Comparison of ENCODE assay signal across 19 cellular contexts in genomic region chr1:109454497-109455133, GRCh38. TPM values are rescaled to one million over a fixed set of nuclear protein-coding genes. Genes with fewer than 3 reads are reported as not detected.
DNase-seq lines count a peak whose midpoint lies in the region; TF ChIP-seq lines count a peak whose summit lies in the region.
"Had no signal": no experiment of that assay in that cellular context is flagged by ENCODE, and none has a peak within 500 bp of the region (broad histone marks: within the 10 kb centered on the region; RNA-seq: fewer than 3 reads in every experiment).

No MANE protein-coding gene starts in this region.

- H3K27ac ChIP-seq in HEK293 (ENCODE audit: extremely low read depth, low read depth, low read length), result no peak overlapping the region
- H3K27ac ChIP-seq in OCI-LY7 (ENCODE audit: low read depth, low read length, poor library complexity, severe bottlenecking), result no peak overlapping the region
- H3K27ac ChIP-seq: A549 had no signal

- no peaks in the 10 kb centered on the region for H4K20me1 ChIP-seq in OCI-LY7 (ENCODE audit: insufficient read depth, low read length)

- POLR2A ChIA-PET in HEK293 (lab: Yijun Ruan, JAX), result no interaction called here
- POLR2A ChIA-PET in OCI-LY7 (lab: Charles Lee), result no interaction called here

- TF ChIP-seq CTCF in HEK293 (tag by site-specific recombination; IDR thresholded peaks at IDR 0.05), result no peak
- TF ChIP-seq CTCF in OCI-LY7 (conservative IDR thresholded peaks at IDR 0.05; ENCODE audit: low read length), result no peak
- TF ChIP-seq CTCF in astrocyte of the spinal cord (IDR thresholded peaks at IDR 0.05; ENCODE audit: low read depth, low read length), result no peak
- no peak for TF ChIP-seq CTCF in fibroblast of mammary gland (conservative IDR thresholded peaks at IDR 0.05; ENCODE audit: control insufficient read depth, insufficient read depth, low read depth, low read length)

- no TSS peak for BruUV-seq in OCI-LY7 (replicated peaks; lab: Mats Ljungman, UMichigan)

- intact Hi-C loops in OCI-LY7 (cut with micrococcal nuclease; ENCODE audit: unreplicated experiment), result no loop called here

- no peaks in the 10 kb centered on the region for H3K36me3 ChIP-seq in HEK293 (ENCODE audit: control insufficient read depth in 2 of 2, insufficient read depth in 1 of 2, low read length in 2 of 2)
- H3K36me3 ChIP-seq in OCI-LY7 (ENCODE audit: insufficient read depth, low read length), result no peaks in the 10 kb centered on the region
- H3K36me3 ChIP-seq: HAP-1 had no signal

- no peaks in the 10 kb centered on the region for H3K4me1 ChIP-seq in HEK293 (ENCODE audit: control insufficient read depth, insufficient read depth, low read length)
- H3K4me1 ChIP-seq in OCI-LY7 (ENCODE audit: insufficient read depth, low read length, poor library complexity, severe bottlenecking), result no peaks in the 10 kb centered on the region
- H3K4me1 ChIP-seq: A549, HAP-1 had no signal

- no peak overlapping the region for H3K4me3 ChIP-seq in HEK293 (ENCODE audit: low read depth, low read length)
- no peak overlapping the region for H3K4me3 ChIP-seq in OCI-LY7 (ENCODE audit: low read depth, low read length, poor library complexity, severe bottlenecking)
- H3K4me3 ChIP-seq in astrocyte of the spinal cord (ENCODE audit: low read depth, low read length), result no peak overlapping the region
- H3K4me3 ChIP-seq in fibroblast of mammary gland (ENCODE audit: control insufficient read depth, low read depth, low read length), result no peak overlapping the region
- H3K4me3 ChIP-seq: A549, GM23338, HAP-1 had no signal

- in situ Hi-C loops in astrocyte of the spinal cord (cut with HindIII; ENCODE audit: low sequenced_read_pairs), result no loop called here

- H2AFZ ChIP-seq in OCI-LY7 (ENCODE audit: low read length), result no peak overlapping the region
- H2AFZ ChIP-seq: GM23338 had no signal

- no peaks in the 10 kb centered on the region for H3K79me2 ChIP-seq in OCI-LY7 (ENCODE audit: insufficient read depth, low read depth, low read length)

- CTCF ChIA-PET in HEK293 (lab: Yijun Ruan, JAX), result interaction anchor here (0.8 to 1.3 kb wide), 2 partner anchors 9 to 36 kb away, joined by 3 read pairs; no protein-coding TSS in a partner anchor
- CTCF ChIA-PET in OCI-LY7 (lab: Charles Lee; ENCODE audit: unreplicated experiment), result no interaction called here

- DNase-seq in OCI-LY7 (ENCODE audit: low spot score), result peak; percentile 19
- DNase-seq in astrocyte of the spinal cord (ENCODE audit: low read depth, low spot score), result peak; percentile 6
- peak; percentile 10 for DNase-seq in fibroblast of mammary gland (ENCODE audit: low read depth)
- DNase-seq in AG20443 (ENCODE audit: low spot score), result no peak
- no peak for DNase-seq in NCI-H510A treated with DMSO at 0.1 percent for 48 hours (lab: John Stamatoyannopoulos, UW)
- DNase-seq in mucosa of gallbladder (ENCODE audit: low spot score), result no peak
- DNase-seq: 8988T; ACHN; C1 segment of cervical spinal cord; Calu3; CD4-positive, alpha-beta memory T cell; COR-L47; DMS79; GF-D8 had no signal

- H3K9me3 ChIP-seq in HEK293 (ENCODE audit: control insufficient read depth, insufficient read depth, low read depth, low read length) (no peaks in the 10 kb centered on the region), OCI-LY7 (ENCODE audit: low read length) (peaks cover 28% of the 10 kb centered on the region)
- H3K9me3 ChIP-seq: A549, HAP-1 had no signal

- no peak overlapping the region for H3K4me2 ChIP-seq in OCI-LY7 (ENCODE audit: low read length)
- H3K4me2 ChIP-seq: A549, GM23338 had no signal

- no peaks in the 10 kb centered on the region for H3K9me2 ChIP-seq in OCI-LY7 (ENCODE audit: insufficient read depth, low read length)

TF ChIP-seq in HEK293, 187 proteins besides CTCF, POLR2A, EP300 and RAD21:
- TF ChIP-seq TRIM28 (IDR thresholded peaks at IDR 0.05; ENCODE audit: borderline replicate concordance, low read length), result peak; percentile 93
- peak; percentile 100 for TF ChIP-seq SETDB1 (IDR thresholded peaks at IDR 0.05; ENCODE audit: insufficient read length, low read length)
- peak; percentile 49; the same call in 1 of the 2 replicates for TF ChIP-seq ZNF26 (tag by site-specific recombination; IDR thresholded peaks at IDR 0.05)
- 0 out of 2 replicates have a peak, but pooled peaks have one; percentile 20 for TF ChIP-seq ZNF184 (tag by site-specific recombination; IDR thresholded peaks at IDR 0.05)
- no peak for TF ChIP-seq PRDM1 (tag by site-specific recombination; IDR thresholded peaks at IDR 0.05)
- no peak for TF ChIP-seq ZBTB8A (tag by site-specific recombination; IDR thresholded peaks at IDR 0.05)
- TF ChIP-seq ZNF626 (tag by site-specific recombination; IDR thresholded peaks at IDR 0.05), result peak; percentile 79; the same call in 1 of the 2 replicates

RNA-seq across cellular contexts. Expression of gene SYPL2, which starts 11.7 kb away (rescaled TPM):
- not detected in 2 replicates for total RNA-seq in OCI-LY7 (2014; rRNA removed; shearing (Covaris generic))
- not detected in 2 replicates for total RNA-seq in OCI-LY7 (2022)
- total RNA-seq in mucosa of gallbladder, result 3.1 TPM
- total RNA-seq: Calu3; CD4-positive, alpha-beta memory T cell; G401 had no signal

RNA-seq across cellular contexts. Expression of gene PSMA5, which starts 28.4 kb away (rescaled TPM):
- total RNA-seq in OCI-LY7 (2014; rRNA removed; shearing (Covaris generic)), result 46.3 and 53.3 TPM in 2 replicates
- total RNA-seq in OCI-LY7 (2022) (141 and 152 TPM in 2 replicates), mucosa of gallbladder (58.5 TPM)

RNA-seq across cellular contexts. Expression of gene ATXN7L2, which starts 29.1 kb away (rescaled TPM):
- 6.5 and 13.1 TPM in 2 replicates for total RNA-seq in OCI-LY7 (2014; rRNA removed; shearing (Covaris generic))
- total RNA-seq in OCI-LY7 (2022) (8.2 and 9.6 TPM in 2 replicates), mucosa of gallbladder (5.4 TPM)

RNA-seq across cellular contexts. Expression of gene CYB561D1, which starts 39.3 kb away (rescaled TPM):
- total RNA-seq in OCI-LY7 (2014; rRNA removed; shearing (Covaris generic)), result 5.8 and 6.2 TPM in 2 replicates
- 10.5 and 11.3 TPM in 2 replicates for total RNA-seq in OCI-LY7 (2022)
- 18.5 TPM for total RNA-seq in mucosa of gallbladder

RNA-seq across cellular contexts. Expression of gene AMIGO1, which starts 54.9 kb away (rescaled TPM):
- total RNA-seq in OCI-LY7 (2014; rRNA removed; shearing (Covaris generic)), result 0.16 and 0.33 TPM in 2 replicates
- 0.15 and 0.17 TPM in 2 replicates for total RNA-seq in OCI-LY7 (2022)
- 15.6 TPM for total RNA-seq in mucosa of gallbladder

Comparison
In these comparisons a context has a peak if more than half of its experiments do, and no peak if none do; other contexts are left out.
1. DNase-seq: peak in OCI-LY7 (single experiment), astrocyte of the spinal cord (single experiment) and fibroblast of mammary gland (single experiment); none in AG20443 (single experiment), NCI-H510A treated with DMSO at 0.1 percent for 48 hours (single experiment) and mucosa of gallbladder (single experiment).